In the genomic region with DNA sequence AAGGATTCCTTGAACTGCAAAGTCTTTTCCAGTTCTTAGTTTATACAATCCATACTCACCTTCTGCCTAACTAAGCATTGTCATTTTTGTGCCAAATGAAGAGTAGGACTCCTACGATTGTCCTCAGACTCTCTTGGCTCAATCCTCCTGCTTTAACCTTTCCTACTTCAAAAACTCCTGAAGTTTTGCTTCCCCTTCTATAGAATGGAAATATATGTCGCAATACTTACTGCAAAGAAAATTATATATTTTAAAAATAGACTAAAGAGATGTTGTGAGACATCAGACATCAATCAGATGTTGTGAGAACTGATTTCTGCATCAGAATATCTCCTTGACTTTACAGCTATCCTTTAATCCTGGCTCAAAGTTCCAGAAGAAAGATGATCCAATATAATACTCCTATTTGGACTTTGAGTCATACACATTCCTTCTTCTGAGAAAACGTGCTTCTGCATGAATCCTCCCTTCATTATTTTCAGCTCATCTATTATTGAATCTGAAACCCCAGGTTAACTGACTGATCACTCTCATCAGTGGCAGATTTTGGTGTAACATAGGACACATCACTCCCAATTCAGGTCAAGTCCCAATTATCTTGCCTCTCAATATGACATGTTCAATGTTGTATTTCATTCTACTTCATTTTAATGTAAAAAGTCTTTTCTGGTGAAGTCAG, we compare ENCODE assay signal across 1 cellular context.
TF ChIP-seq lines count a peak whose summit lies in the region.

No MANE protein-coding gene starts in this region.

TF ChIP-seq in HepG2, 621 proteins besides CTCF, POLR2A, EP300 and RAD21 (continued from another document):
- TF ChIP-seq EHMT2 (IDR thresholded peaks at IDR 0.05; ENCODE audit: borderline replicate concordance, low read depth, low read length): no peak
- TF ChIP-seq, protein P1, sequence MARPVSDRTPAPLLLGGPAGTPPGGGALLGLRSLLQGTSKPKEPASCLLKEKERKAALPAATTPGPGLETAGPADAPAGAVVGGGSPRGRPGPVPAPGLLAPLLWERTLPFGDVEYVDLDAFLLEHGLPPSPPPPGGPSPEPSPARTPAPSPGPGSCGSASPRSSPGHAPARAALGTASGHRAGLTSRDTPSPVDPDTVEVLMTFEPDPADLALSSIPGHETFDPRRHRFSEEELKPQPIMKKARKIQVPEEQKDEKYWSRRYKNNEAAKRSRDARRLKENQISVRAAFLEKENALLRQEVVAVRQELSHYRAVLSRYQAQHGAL (CRISPR knock-in tag; IDR thresholded peaks at IDR 0.05; ENCODE audit: not compliant biosample characterization): no peak
- TF ChIP-seq, protein P2, sequence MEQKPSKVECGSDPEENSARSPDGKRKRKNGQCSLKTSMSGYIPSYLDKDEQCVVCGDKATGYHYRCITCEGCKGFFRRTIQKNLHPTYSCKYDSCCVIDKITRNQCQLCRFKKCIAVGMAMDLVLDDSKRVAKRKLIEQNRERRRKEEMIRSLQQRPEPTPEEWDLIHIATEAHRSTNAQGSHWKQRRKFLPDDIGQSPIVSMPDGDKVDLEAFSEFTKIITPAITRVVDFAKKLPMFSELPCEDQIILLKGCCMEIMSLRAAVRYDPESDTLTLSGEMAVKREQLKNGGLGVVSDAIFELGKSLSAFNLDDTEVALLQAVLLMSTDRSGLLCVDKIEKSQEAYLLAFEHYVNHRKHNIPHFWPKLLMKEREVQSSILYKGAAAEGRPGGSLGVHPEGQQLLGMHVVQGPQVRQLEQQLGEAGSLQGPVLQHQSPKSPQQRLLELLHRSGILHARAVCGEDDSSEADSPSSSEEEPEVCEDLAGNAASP (CRISPR knock-in tag; IDR thresholded peaks at IDR 0.05; ENCODE audit: borderline replicate concordance): no peak
